ENCODE assay signal across 8 cellular contexts in the genomic region with DNA sequence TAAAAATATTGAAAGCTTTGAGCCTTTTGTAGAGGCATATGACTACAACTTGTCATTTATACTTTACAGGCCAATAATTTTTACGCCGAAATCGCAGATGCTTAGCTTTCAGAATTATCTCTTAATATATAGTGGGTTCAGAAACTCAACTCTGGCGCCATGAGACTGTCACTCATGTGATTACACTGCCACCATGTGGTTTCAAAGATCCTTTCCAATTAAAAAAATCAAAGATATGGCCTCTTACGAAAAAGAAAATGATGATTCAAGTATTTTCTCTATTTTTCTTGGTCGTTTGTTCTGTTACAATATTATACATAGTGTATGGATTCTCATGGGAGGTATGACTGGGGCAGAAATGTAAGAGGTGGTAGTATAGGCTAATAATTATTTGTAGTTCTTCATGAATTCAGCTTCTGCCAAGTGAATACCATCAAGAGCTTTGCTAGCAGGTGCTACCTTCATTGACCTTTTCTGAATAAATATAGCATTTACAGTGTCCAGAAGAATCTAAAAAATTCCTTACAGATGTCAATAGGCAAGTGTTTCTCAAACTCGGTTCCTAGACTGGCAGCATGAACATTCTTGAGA.
DNase-seq lines count a peak whose midpoint lies in the region; ATAC-seq and TF ChIP-seq lines count a peak whose summit lies in the region.

No MANE protein-coding gene starts in this region.

- H3K9me3 ChIP-seq in OCI-LY1 (ENCODE audit: low read length): no peaks in the 10 kb centered on the region
- H3K9me3 ChIP-seq in osteoblast (ENCODE audit: low read depth, low read length): no peaks in the 10 kb centered on the region

- H3K36me3 ChIP-seq in OCI-LY1 (ENCODE audit: insufficient read depth, low read length) (no peaks in the 10 kb centered on the region), osteoblast (ENCODE audit: insufficient read depth, low read length) (no peaks in the 10 kb centered on the region)

- no peaks in the 10 kb centered on the region for H3K9me2 ChIP-seq in OCI-LY1 (ENCODE audit: low read depth, low read length)

- peak; percentile 82 for TF ChIP-seq CTCF in OCI-LY1 (IDR thresholded peaks at IDR 0.05; ENCODE audit: low read length)
- TF ChIP-seq CTCF in epithelial cell of esophagus (IDR thresholded peaks at IDR 0.05; ENCODE audit: insufficient read depth, low read depth, low read length, missing control alignments): peak; percentile 64
- TF ChIP-seq CTCF in osteoblast (IDR thresholded peaks at IDR 0.05; ENCODE audit: extremely low read depth, low read depth, low read length): peak; percentile 66

- H3K27me3 ChIP-seq in OCI-LY1 (ENCODE audit: insufficient read depth, low read length) (no peaks in the 10 kb centered on the region), osteoblast (ENCODE audit: insufficient read depth, low read length) (peaks cover 11% of the 10 kb centered on the region)

- H3K4me2 ChIP-seq in OCI-LY1 (ENCODE audit: low read length) (no peak overlapping the region), osteoblast (ENCODE audit: insufficient read depth, low read length) (peak overlapping the region; percentile 66)

- no peaks in the 10 kb centered on the region for H3K79me2 ChIP-seq in OCI-LY1 (ENCODE audit: insufficient read depth, low read length)
- H3K79me2 ChIP-seq in osteoblast (ENCODE audit: insufficient read depth, low read length): no peaks in the 10 kb centered on the region

- H2AFZ ChIP-seq in OCI-LY1 (ENCODE audit: low read length) (no peak overlapping the region), osteoblast (ENCODE audit: low read length) (no peak overlapping the region)

- no peak overlapping the region for H3K9ac ChIP-seq in OCI-LY1 (ENCODE audit: low read length)

- H3K27ac ChIP-seq in OCI-LY1 (ENCODE audit: low read depth, low read length, poor library complexity, severe bottlenecking): no peak overlapping the region
- no peak overlapping the region for H3K27ac ChIP-seq in osteoblast (ENCODE audit: low read depth, low read length)

- H4K20me1 ChIP-seq in OCI-LY1 (ENCODE audit: insufficient read depth, low read length) (no peaks in the 10 kb centered on the region), osteoblast (ENCODE audit: insufficient read depth, low read length) (no peaks in the 10 kb centered on the region)

- DNase-seq in CD1c-positive myeloid dendritic cell (ENCODE audit: extremely low spot score) (peak; percentile 16), epithelial cell of esophagus (ENCODE audit: low read depth) (peak; percentile 56), osteoblast (ENCODE audit: insufficient read length, low spot score, missing footprints) (no peak), activated T-cell treated with anti-CD3 and anti-CD28 coated beads for 4 hours (no peak)

- H3F3A ChIP-seq in OCI-LY1 (ENCODE audit: insufficient read depth, low read length): no peaks in the 10 kb centered on the region

- ATAC-seq in GM18907 (IDR thresholded peaks at IDR 0.05; ENCODE audit: unreplicated experiment) (peak; percentile 80), HG03565 (IDR thresholded peaks at IDR 0.05; ENCODE audit: unreplicated experiment) (peak; percentile 62), esophagus mucosa (no peak)

- H3K4me1 ChIP-seq in OCI-LY1 (ENCODE audit: insufficient read depth, low read length, severe bottlenecking) (no peaks in the 10 kb centered on the region), osteoblast (ENCODE audit: insufficient read depth, low read length) (no peaks in the 10 kb centered on the region)

- H3K4me3 ChIP-seq in OCI-LY1 (ENCODE audit: low read depth, low read length, poor library complexity, severe bottlenecking): no peak overlapping the region
- no peak overlapping the region for H3K4me3 ChIP-seq in epithelial cell of esophagus (ENCODE audit: low read length)
- peak overlapping the region; percentile 7 for H3K4me3 ChIP-seq in osteoblast (ENCODE audit: insufficient read depth, low read length)

Comparison
In these comparisons a context has a peak if more than half of its experiments do, and no peak if none do; other contexts are left out.
1. DNase-seq: peak in CD1c-positive myeloid dendritic cell (single experiment) and epithelial cell of esophagus (single experiment); none in osteoblast (single experiment) and activated T-cell treated with anti-CD3 and anti-CD28 coated beads for 4 hours (single experiment).
2. Peak in every context shown above with its lines, with median percentiles within 50 percentile points of each other: CTCF ChIP-seq.